In the genomic region with DNA sequence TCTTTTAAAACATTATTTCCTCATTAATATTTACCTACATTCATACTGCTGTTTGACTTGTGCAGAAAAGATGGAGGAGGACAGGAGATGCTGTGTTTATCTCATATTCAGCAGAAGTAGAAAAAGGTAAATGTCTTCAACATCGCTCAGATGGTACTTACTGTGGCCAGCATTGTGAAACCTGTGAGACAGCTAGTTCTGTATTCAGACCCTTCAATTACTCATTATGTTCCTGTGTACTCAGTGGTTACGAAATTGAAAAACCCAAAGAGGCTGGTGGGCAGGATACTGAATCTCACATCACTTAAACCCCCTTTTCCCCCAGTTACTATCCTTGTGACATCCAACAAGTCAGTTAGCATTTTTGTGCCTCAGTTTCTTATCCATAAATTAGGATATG, we compare ENCODE assay signal across 8 cellular contexts.
A peak's percentile ranks its signal among the peaks of the same experiment; 100 is the strongest.
DNase-seq lines count a peak whose midpoint lies in the region; ATAC-seq lines count a peak whose summit lies in the region.

No MANE protein-coding gene starts in this region.

- DNase-seq in ELR (ENCODE audit: low read depth) (peak; percentile 26), SIG-M5 treated with dmso at 0.1 percent for 504 hours (lab: John Stamatoyannopoulos, UW; ENCODE audit: unreplicated experiment) (peak; percentile 78), epidermal melanocyte (ENCODE audit: insufficient read length, low spot score) (no peak), mucosa of gallbladder (ENCODE audit: low spot score) (no peak)
- no peak for DNase-seq in activated naive CD4-positive, alpha-beta T cell treated with Interleukin-2 at 50 U/mL for 16 hours
- no peak for DNase-seq in effector CD8-positive, alpha-beta T cell (lab: John Stamatoyannopoulos, UW)

- ATAC-seq in GM19438 (IDR thresholded peaks at IDR 0.05; ENCODE audit: low read depth, unreplicated experiment): peak; percentile 97
- peak; percentile 98 for ATAC-seq in HG03066 (IDR thresholded peaks at IDR 0.05; ENCODE audit: low read depth, unreplicated experiment)

Comparison
In these comparisons a context has a peak if more than half of its experiments do, and no peak if none do; other contexts are left out.
1. DNase-seq: peak in ELR (single experiment) and SIG-M5 treated with dmso at 0.1 percent for 504 hours (single experiment); none in epidermal melanocyte (single experiment), activated naive CD4-positive, alpha-beta T cell treated with Interleukin-2 at 50 U/mL for 16 hours (single experiment), mucosa of gallbladder (single experiment) and effector CD8-positive, alpha-beta T cell (single experiment).